ENCODE assay signal across 8 cellular contexts in genomic region chrX:3470211-3470679, GRCh38.
DNase-seq lines count a peak whose midpoint lies in the region; ATAC-seq, FAIRE-seq and TF ChIP-seq lines count a peak whose summit lies in the region.
"Not testable (repeated sequence)": the region's sequence is repeated elsewhere in the genome, so short reads cannot be mapped to it uniquely, and the experiment has no call there.

No MANE protein-coding gene starts in this region.

- CTCF ChIA-PET in Caco-2 (lab: Charles Lee); PC-9 (lab: Charles Lee): not testable (repeated sequence)

- TF ChIP-seq POLR2A in stomach (IDR thresholded peaks at IDR 0.05): not testable (repeated sequence)

- peak overlapping the region; percentile 72; the same call in 1 of the 2 replicates for H2AFZ ChIP-seq in PC-9
- not testable (repeated sequence) for H2AFZ ChIP-seq in astrocyte (ENCODE audit: low read depth, low read length)

- peak overlapping the region; percentile 59 for H3K27ac ChIP-seq in PC-9
- H3K27ac ChIP-seq in astrocyte (ENCODE audit: low read depth, low read length): not testable (repeated sequence)
- peak overlapping the region in 2 of 4 donors; percentile 66 to 71 for H3K27ac ChIP-seq in pancreas
- H3K27ac ChIP-seq in stomach: peak overlapping the region in 2 of 5 donors; percentile 27 to 32

- DNase-seq in Caco-2 (peak; percentile 62 to 80), HT-29 (ENCODE audit: low spot score) (peak; percentile 1), PC-9 (peak; percentile 20 to 79), astrocyte (ENCODE audit: low read depth) (peak; percentile 56), fibroblast of mammary gland (ENCODE audit: low read depth) (peak; percentile 26), islet precursor cell (peak; percentile 64), pancreas (peak in 4 of 6 donors; percentile 50 to 73 (median 66)), stomach (peak; percentile 62)

- H3K4me3 ChIP-seq in Caco-2 (ENCODE audit: low read depth, low read length); astrocyte (ENCODE audit: insufficient read depth, low read depth, low read length); fibroblast of mammary gland (ENCODE audit: control insufficient read depth, low read depth, low read length); pancreas; stomach: not testable (repeated sequence)
- H3K4me3 ChIP-seq in PC-9: peak overlapping the region; percentile 47; the same call in 1 of the 2 replicates

- H3K9me2 ChIP-seq in PC-9 (ENCODE audit: insufficient read depth): 0 out of 2 replicates have a peak, but pooled peaks cover 10% of the 10 kb centered on the region

- H3K4me1 ChIP-seq in Caco-2 (peaks cover 17% of the 10 kb centered on the region; the same call in 1 of the 2 replicates), PC-9 (replicated peaks; ENCODE audit: insufficient read depth) (peaks cover 20% of the 10 kb centered on the region), pancreas (peaks cover 0 to 11% (median 0%) of the 10 kb centered on the region in 3 donors)
- H3K4me1 ChIP-seq in astrocyte (ENCODE audit: insufficient read depth, low read length); stomach: not testable (repeated sequence)

- H3K4me3 Mint-ChIP-seq in Caco-2 (ENCODE audit: unreplicated experiment): peak overlapping the region; percentile 57
- H3K4me3 Mint-ChIP-seq in astrocyte (ENCODE audit: unreplicated experiment): not testable (repeated sequence)

- H3K36me3 Mint-ChIP-seq in Caco-2 (ENCODE audit: insufficient read depth, unreplicated experiment); astrocyte (ENCODE audit: low read depth, unreplicated experiment): not testable (repeated sequence)

- not testable (repeated sequence) for H3K9me3 ChIP-seq in Caco-2; PC-9 (ENCODE audit: insufficient read depth, low read depth); astrocyte (ENCODE audit: insufficient read depth, low read depth, low read length); pancreas; stomach

- peak overlapping the region; percentile 73 for H3K27ac Mint-ChIP-seq in Caco-2 (ENCODE audit: unreplicated experiment)
- not testable (repeated sequence) for H3K27ac Mint-ChIP-seq in astrocyte (ENCODE audit: unreplicated experiment)

- H3K9me3 Mint-ChIP-seq in Caco-2 (ENCODE audit: unreplicated experiment); astrocyte (ENCODE audit: unreplicated experiment): not testable (repeated sequence)

- H4K20me1 ChIP-seq in PC-9 (ENCODE audit: insufficient read depth); astrocyte (ENCODE audit: insufficient read depth, low read length): not testable (repeated sequence)

- FAIRE-seq in astrocyte (lab: Jason Lieb, UNC): peak; percentile 34
- FAIRE-seq in pancreas (lab: Jason Lieb, UNC): not testable (repeated sequence)

- H3K9ac ChIP-seq in astrocyte (ENCODE audit: low read length): not testable (repeated sequence)

- H3F3A ChIP-seq in PC-9 (ENCODE audit: insufficient read depth, low read depth): not testable (repeated sequence)

- TF ChIP-seq EP300 in stomach (IDR thresholded peaks at IDR 0.05): not testable (repeated sequence)

- not testable (repeated sequence) for H3K27me3 ChIP-seq in Caco-2 (replicated peaks; ENCODE audit: control insufficient read depth, insufficient read depth, low read length); PC-9 (ENCODE audit: insufficient read depth, low read depth); astrocyte (ENCODE audit: insufficient read depth, low read length); pancreas; stomach

- H3K4me1 Mint-ChIP-seq in Caco-2 (ENCODE audit: low read depth, unreplicated experiment); astrocyte (ENCODE audit: low read depth, unreplicated experiment): not testable (repeated sequence)

- POLR2A ChIA-PET in Caco-2 (lab: Charles Lee); PC-9 (lab: Charles Lee; ENCODE audit: unreplicated experiment): not testable (repeated sequence)

- H3K79me2 ChIP-seq in PC-9 (ENCODE audit: low read depth); astrocyte (ENCODE audit: insufficient read depth, low read length): not testable (repeated sequence)

- peak overlapping the region; percentile 69 for H3K4me2 ChIP-seq in PC-9
- H3K4me2 ChIP-seq in astrocyte (ENCODE audit: low read length): not testable (repeated sequence)

- H3K36me3 ChIP-seq in Caco-2 (ENCODE audit: control insufficient read depth, insufficient read depth, low read length); PC-9 (ENCODE audit: low read depth); astrocyte (ENCODE audit: insufficient read depth, low read length); pancreas; stomach: not testable (repeated sequence)

- H3K27me3 Mint-ChIP-seq in Caco-2 (ENCODE audit: insufficient read depth, unreplicated experiment); astrocyte (ENCODE audit: low read depth, unreplicated experiment): not testable (repeated sequence)

- TF ChIP-seq CTCF in Caco-2 (IDR thresholded peaks at IDR 0.05; ENCODE audit: insufficient read depth in 1 of 2, low read depth in 1 of 2, low read length in 1 of 2, severe bottlenecking in 1 of 2, unreplicated experiment in 1 of 2); PC-9 (conservative IDR thresholded peaks at IDR 0.05); astrocyte (IDR thresholded peaks at IDR 0.05; ENCODE audit: insufficient read depth, low read depth, low read length); fibroblast of mammary gland (conservative IDR thresholded peaks at IDR 0.05; ENCODE audit: control insufficient read depth, insufficient read depth, low read depth, low read length); pancreas (IDR thresholded peaks at IDR 0.05); stomach (IDR thresholded peaks at IDR 0.05): not testable (repeated sequence)

- not testable (repeated sequence) for BruUV-seq in Caco-2 (replicated peaks; lab: Mats Ljungman, UMichigan); PC-9 (replicated peaks; lab: Mats Ljungman, UMichigan)

- 21 to 23% methylated on average over 7 of the region's 7 CpGs for WGBS in pancreas, 2 donors
- WGBS in stomach, 5 donors: 24 to 60% (median 38%) methylated on average over 7 of the region's 7 CpGs

- intact Hi-C loops in Caco-2 (cut with micrococcal nuclease; ENCODE audit: unreplicated experiment): loop anchor here (1.0 kb wide), 1 partner anchor 9 kb away; no protein-coding TSS in a partner anchor
- intact Hi-C loops in PC-9 (cut with micrococcal nuclease; ENCODE audit: unreplicated experiment); pancreas (cut with DNase I); stomach (cut with DNase I; ENCODE audit: low total_unique reads): not testable (repeated sequence)

- ATAC-seq in pancreas: peak; percentile 82 to 94 (median 89)

Comparison
In these comparisons a context has a peak if more than half of its experiments do, and no peak if none do; other contexts are left out.
1. DNase-seq: peak in every context shown above with its lines; median percentile 71 in Caco-2; 66 in pancreas; 64 in islet precursor cell; 62 in stomach; 56 in astrocyte; 50 in PC-9; 26 in fibroblast of mammary gland; 1 in HT-29.